Comparison of ENCODE assay signal across 19 cellular contexts in the genomic region with DNA sequence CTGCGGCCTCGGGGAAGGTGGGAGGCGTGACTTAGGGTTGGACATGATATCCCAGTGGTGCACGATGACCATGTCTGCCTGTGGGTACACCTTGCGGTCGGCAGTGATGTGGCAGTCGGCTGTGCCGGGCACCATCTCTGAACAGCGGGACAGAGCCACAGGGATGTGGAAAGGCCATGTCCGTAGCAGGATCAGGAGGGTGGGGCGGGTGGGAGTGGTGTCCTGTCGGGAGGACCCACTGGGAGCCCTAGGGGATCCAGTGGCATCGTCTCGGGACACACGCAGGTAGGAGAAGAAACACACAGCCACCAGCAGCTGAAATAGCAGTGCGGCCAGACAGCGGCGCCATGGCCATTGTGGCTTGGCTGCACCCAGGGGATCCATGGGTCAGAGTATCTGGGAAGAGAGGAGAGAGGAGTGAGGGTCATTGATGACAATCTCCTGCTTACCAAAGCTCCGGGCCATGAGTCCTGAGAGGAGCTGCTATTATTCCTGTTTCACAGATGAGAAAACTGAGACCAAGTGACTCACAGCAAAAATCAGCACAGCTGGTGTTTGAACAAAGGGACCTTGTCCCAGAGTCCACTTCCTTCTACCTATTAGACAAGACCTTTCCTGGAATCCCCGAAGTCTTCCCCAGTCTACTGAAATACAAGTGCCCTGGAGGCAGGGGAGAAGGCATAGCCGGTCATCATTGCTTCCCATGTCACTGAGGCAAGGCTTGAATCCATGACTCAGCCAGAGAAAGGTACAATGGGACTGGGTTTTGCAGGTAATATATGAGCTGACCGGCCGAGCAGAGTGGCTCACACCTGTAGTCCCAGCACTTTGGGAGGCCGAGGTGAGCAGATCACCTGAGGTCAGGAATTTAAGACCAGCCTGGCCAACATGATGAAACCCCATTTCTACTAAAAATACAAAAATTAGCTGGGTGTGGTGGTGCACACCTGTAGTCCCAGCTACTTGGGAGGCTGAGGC. TPM values are rescaled to one million over a fixed set of nuclear protein-coding genes. Genes with fewer than 3 reads are reported as not detected.
DNase-seq lines count a peak whose midpoint lies in the region; TF ChIP-seq lines count a peak whose summit lies in the region.
"Had no signal": no experiment of that assay in that cellular context is flagged by ENCODE, and none has a peak within 500 bp of the region (broad histone marks: within the 10 kb centered on the region; RNA-seq: fewer than 3 reads in every experiment).

No MANE protein-coding gene starts in this region.

- no peak for TF ChIP-seq POLR2A in transverse colon (IDR thresholded peaks at IDR 0.05)

- intact Hi-C loops in transverse colon (cut with DNase I; ENCODE audit: low total_unique reads) = no loop called here

- no peak for TF ChIP-seq CTCF in transverse colon (IDR thresholded peaks at IDR 0.05)
- TF ChIP-seq CTCF in GM20000 (IDR thresholded peaks at IDR 0.05; ENCODE audit: extremely low read depth, missing control alignments) = no peak

- peak overlapping the region in 3 of 4 donors; percentile 83 to 87 (median 86) for H3K27ac ChIP-seq in transverse colon
- H3K27ac ChIP-seq: A549, C4-2B had no signal

- H3K9me3 ChIP-seq in transverse colon = no peaks in the 10 kb centered on the region
- H3K9me3 ChIP-seq: A549, BE2C had no signal

- DNase-seq in H7 (peak; percentile 37), SK-MEL-5 (ENCODE audit: low read depth, low spot score) (peak; percentile 47), islet precursor cell (peak; percentile 53), transverse colon (no peak), G401 (ENCODE audit: low spot score) (no peak), GM20000 (ENCODE audit: low spot score) (no peak), NCI-H2107 (lab: John Stamatoyannopoulos, UW) (no peak)
- DNase-seq: BE2C; CD8-positive, alpha-beta T cell; COR-L47; DMS153; DMS79 treated with DMSO at 0.1 percent for 48 hours; EL; GDM1 had no signal

- 70 to 84% methylated on average over 5 to 23 of the region's 24 CpGs for WGBS in transverse colon (ENCODE audit: low coverage in 1 of 2), 2 donors

- TF ChIP-seq EP300 in transverse colon (IDR thresholded peaks at IDR 0.05; ENCODE audit: low read depth) = no peak

- no peaks in the 10 kb centered on the region for H3K36me3 ChIP-seq in H7 (replicated peaks; ENCODE audit: control insufficient read depth, insufficient read depth, low read length)
- H3K36me3 ChIP-seq in transverse colon = no peaks in the 10 kb centered on the region
- H3K36me3 ChIP-seq: BE2C had no signal

- in situ Hi-C loops in SK-MEL-5 (cut with HindIII; ENCODE audit: low pct_unique_long_range_greater_than_20kb, low sequenced_read_pairs) (no loop called here), transverse colon (cut with MboI; ENCODE audit: low pct_ligation_motif_present in 1 of 4, low pct_unique_long_range_greater_than_20kb in 1 of 4, low sequenced_read_pairs in 3 of 4) (no loop called here), G401 (cut with HindIII; ENCODE audit: low sequenced_read_pairs) (no loop called here)

- H3K4me3 ChIP-seq in H7 (ENCODE audit: insufficient read depth, low read depth, low read length) (no peak overlapping the region), transverse colon (no peak overlapping the region)
- H3K4me3 ChIP-seq: A549 had no signal

- no peaks in the 10 kb centered on the region for H3K27me3 ChIP-seq in H7 (ENCODE audit: control insufficient read depth, insufficient read depth, low read length)
- H3K27me3 ChIP-seq in transverse colon = no peaks in the 10 kb centered on the region
- H3K27me3 ChIP-seq: BE2C had no signal

- H3K4me1 ChIP-seq in transverse colon = peaks cover 0 to 25% (median 12%) of the 10 kb centered on the region in 4 donors
- H3K4me1 ChIP-seq: BE2C had no signal

RNA-seq across cellular contexts. Expression of gene FUT6, which starts 5.2 kb away (rescaled TPM):
- total RNA-seq in H7 (2014; rRNA removed; shearing (Covaris generic)) = not detected in 2 replicates
- not detected in 2 replicates for total RNA-seq in SK-MEL-5 (2014; rRNA removed; shearing (Covaris generic))
- 0.39 TPM in 1 of 2 replicates, not detected in the other for polyA plus RNA-seq in SK-MEL-5 (2015; cell fraction: cytosol; rRNA removed)
- polyA plus RNA-seq in SK-MEL-5 (2015; cell fraction: nucleus; rRNA removed) = not detected in 2 replicates
- 100 to 1,000 TPM in 2 of 4 donors, 10 to 100 TPM in 2; 71.9 to 251 (median 115) TPM for total RNA-seq in transverse colon
- not detected in 2 replicates for total RNA-seq in G401 (2014; rRNA removed; shearing (Covaris generic))
- total RNA-seq: CD8-positive, alpha-beta T cell; H1 had no signal
- polyA plus RNA-seq: A549, AG04450, H1 had no signal

RNA-seq across cellular contexts. Expression of gene FUT3, which starts 6.5 kb away (rescaled TPM):
- total RNA-seq in H7 (2014; rRNA removed; shearing (Covaris generic)) = not detected in 2 replicates
- 3.0 and 3.3 TPM in 2 replicates for total RNA-seq in SK-MEL-5 (2014; rRNA removed; shearing (Covaris generic))
- 4.9 and 5.0 TPM in 2 replicates for polyA plus RNA-seq in SK-MEL-5 (2015; cell fraction: cytosol; rRNA removed)
- 0.11 and 2.3 TPM in 2 replicates for polyA plus RNA-seq in SK-MEL-5 (2015; cell fraction: nucleus; rRNA removed)
- 100 to 1,000 TPM; 180 to 222 (median 191) TPM for total RNA-seq in transverse colon
- total RNA-seq in G401 (2014; rRNA removed; shearing (Covaris generic)) = not detected in 2 replicates
- polyA plus RNA-seq: AG04450, IgD-negative memory B cell had no signal

RNA-seq across cellular contexts. Expression of gene FUT5, which starts 25.6 kb away (rescaled TPM):
- 0.18 TPM in 1 of 2 replicates, not detected in the other for total RNA-seq in H7 (2014; rRNA removed; shearing (Covaris generic))
- total RNA-seq in SK-MEL-5 (2014; rRNA removed; shearing (Covaris generic)) = not detected in 2 replicates
- not detected in 2 replicates for polyA plus RNA-seq in SK-MEL-5 (2015; cell fraction: cytosol; rRNA removed)
- polyA plus RNA-seq in SK-MEL-5 (2015; cell fraction: nucleus; rRNA removed) = not detected in 2 replicates
- total RNA-seq in transverse colon = 1 to 10 TPM in 1 of 4 donors, not detected in 3; 4.8 TPM
- not detected in 2 replicates for total RNA-seq in G401 (2014; rRNA removed; shearing (Covaris generic))
- total RNA-seq: H1 had no signal
- polyA plus RNA-seq: AG04450, H1, IgD-negative memory B cell had no signal

RNA-seq across cellular contexts. Expression of gene NRTN, which starts 39.9 kb away (rescaled TPM):
- total RNA-seq in H7 (2014; rRNA removed; shearing (Covaris generic)) = 8.5 and 8.7 TPM in 2 replicates
- 2.7 and 4.8 TPM in 2 replicates for total RNA-seq in SK-MEL-5 (2014; rRNA removed; shearing (Covaris generic))
- 5.8 and 6.0 TPM in 2 replicates for polyA plus RNA-seq in SK-MEL-5 (2015; cell fraction: cytosol; rRNA removed)
- polyA plus RNA-seq in SK-MEL-5 (2015; cell fraction: nucleus; rRNA removed) = 2.8 and 3.1 TPM in 2 replicates
- 1 to 10 TPM in 3 of 4 donors, under 1 TPM in 1; 0.82 to 3.8 (median 1.5) TPM for total RNA-seq in transverse colon
- 8.3 and 14.0 TPM in 2 replicates for total RNA-seq in G401 (2014; rRNA removed; shearing (Covaris generic))
- polyA plus RNA-seq: IgD-negative memory B cell had no signal

RNA-seq across cellular contexts. Expression of gene DUS3L, which starts 53.8 kb away (rescaled TPM):
- 50.8 and 52.4 TPM in 2 replicates for total RNA-seq in H7 (2014; rRNA removed; shearing (Covaris generic))
- 51.6 and 52.9 TPM in 2 replicates for total RNA-seq in SK-MEL-5 (2014; rRNA removed; shearing (Covaris generic))
- polyA plus RNA-seq in SK-MEL-5 (2015; cell fraction: cytosol; rRNA removed) = 50.0 and 53.6 TPM in 2 replicates
- polyA plus RNA-seq in SK-MEL-5 (2015; cell fraction: nucleus; rRNA removed) = 158 and 202 TPM in 2 replicates
- total RNA-seq in transverse colon = 10 to 100 TPM; 28.3 to 86.6 (median 56.6) TPM
- total RNA-seq in G401 (2014; rRNA removed; shearing (Covaris generic)) = 100 and 105 TPM in 2 replicates

Comparison
In these comparisons a context has a peak if more than half of its experiments do, and no peak if none do; other contexts are left out.
1. DNase-seq: peak in H7 (single experiment), SK-MEL-5 (single experiment) and islet precursor cell (single experiment); none in transverse colon (single experiment), G401 (single experiment), GM20000 (single experiment) and NCI-H2107 (single experiment).
2. RNA of gene FUT6, which starts 5.2 kb away (total RNA-seq): 71.9 to 251 TPM in transverse colon; not detected in H7, not detected in SK-MEL-5 and not detected in G401; every median in the first group is over 10 times any median in the second.
3. RNA of gene FUT3, which starts 6.5 kb away (total RNA-seq): 180 to 222 TPM in transverse colon; 3.0 to 3.3 TPM in SK-MEL-5, not detected in H7 and not detected in G401; every median in the first group is over 10 times any median in the second.